In the genomic region with DNA sequence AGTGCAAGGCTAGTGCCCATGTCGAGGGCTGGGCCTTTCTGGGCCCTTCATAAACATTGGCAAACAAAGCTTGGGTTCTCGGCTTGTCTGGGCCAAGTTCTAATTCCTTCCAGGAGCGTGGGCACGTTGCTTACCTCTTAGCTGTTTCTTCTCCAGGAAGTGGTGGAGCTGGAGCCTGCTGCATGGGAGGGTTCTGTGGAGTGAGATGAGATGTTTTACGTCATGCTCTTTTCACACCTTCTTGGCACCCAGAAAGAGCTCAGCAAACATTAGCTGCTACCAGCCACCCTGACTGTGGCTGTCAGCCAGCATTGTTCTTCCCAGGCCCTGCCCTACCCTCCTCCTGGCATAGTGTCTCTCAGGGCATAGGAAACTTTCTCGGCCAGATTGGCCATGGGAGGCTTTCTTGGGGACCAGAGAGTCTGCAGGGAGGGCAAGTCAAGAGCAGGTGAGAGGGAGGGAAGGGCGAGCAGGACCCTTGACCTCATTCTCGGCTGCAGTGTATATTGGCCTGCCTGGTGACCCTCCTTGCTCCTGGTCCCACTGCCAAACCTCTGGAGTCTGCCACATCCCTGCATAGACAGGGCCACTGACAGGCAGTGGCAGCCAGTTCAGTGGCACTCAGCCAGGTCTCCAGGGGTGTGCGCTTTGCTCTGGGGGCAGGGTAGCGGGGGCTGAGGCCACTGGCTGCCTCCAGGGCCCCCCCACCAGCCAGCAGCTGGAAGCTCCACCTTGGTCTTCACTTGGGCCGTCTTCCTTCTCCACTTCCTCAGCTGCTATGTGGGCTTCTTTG, we compare ENCODE assay signal across 10 cellular contexts.
A peak's percentile ranks its signal among the peaks of the same experiment; 100 is the strongest.
DNase-seq lines count a peak whose midpoint lies in the region; ATAC-seq and TF ChIP-seq lines count a peak whose summit lies in the region.
"Had no signal": no experiment of that assay in that cellular context is flagged by ENCODE, and none has a peak within 500 bp of the region (broad histone marks: within the 10 kb centered on the region; RNA-seq: fewer than 3 reads in every experiment).

No MANE protein-coding gene starts in this region.

- peak; percentile 40 for DNase-seq in Jurkat, Clone E6-1 (ENCODE audit: low read depth, low spot score)
- DNase-seq in foreskin melanocyte, result no peak
- DNase-seq in Ammon's horn (ENCODE audit: low spot score), result no peak
- DNase-seq: activated B cell treated with CpG ODN at 0.5 μM for 24 hours, NCI-H2081 had no signal

- no peaks in the 10 kb centered on the region for H3K9me3 ChIP-seq in gastroesophageal sphincter

- no peak for TF ChIP-seq CTCF in VCaP (conservative IDR thresholded peaks at IDR 0.05)
- no peak for TF ChIP-seq CTCF in gastroesophageal sphincter (IDR thresholded peaks at IDR 0.05)

- TF ChIP-seq POLR2A in gastroesophageal sphincter (IDR thresholded peaks at IDR 0.05), result no peak

- H3K36me3 ChIP-seq in gastroesophageal sphincter, result peaks cover 0 to 80% of the 10 kb centered on the region in 2 donors

- H3K27me3 ChIP-seq in gastroesophageal sphincter, result no peaks in the 10 kb centered on the region

- 36 to 45% methylated on average over 7 to 8 of the region's 11 CpGs for WGBS in gastroesophageal sphincter (ENCODE audit: low coverage in 1 of 2), 2 donors

- TF ChIP-seq EP300 in gastroesophageal sphincter (IDR thresholded peaks at IDR 0.05), result no peak

- peak; percentile 8 for ATAC-seq in gastroesophageal sphincter
- no peak for ATAC-seq in HG03378 (IDR thresholded peaks at IDR 0.05; ENCODE audit: unreplicated experiment)
- ATAC-seq: GM12878 had no signal

- peak overlapping the region; percentile 50 for H3K27ac ChIP-seq in VCaP
- H3K27ac ChIP-seq in gastroesophageal sphincter, result peak overlapping the region in 3 of 4 donors; percentile 90 to 93 (median 90)
- peak overlapping the region in 19 of 21 experiments; percentile 52 to 89 (median 78) for H3K27ac ChIP-seq in skin epidermis

- peaks cover 0 to 62% (median 26%) of the 10 kb centered on the region in 3 donors for H3K4me1 ChIP-seq in gastroesophageal sphincter

- H3K4me3 ChIP-seq in Jurkat, Clone E6-1 (ENCODE audit: low read length), result no peak overlapping the region
- no peak overlapping the region for H3K4me3 ChIP-seq in gastroesophageal sphincter
- no peak overlapping the region for H3K4me3 ChIP-seq in skin epidermis
- H3K4me3 ChIP-seq: GM12878 had no signal
